ENCODE assay signal across 17 cellular contexts in genomic region chr13:53012707-53013106, GRCh38.
DNase-seq lines count a peak whose midpoint lies in the region; ATAC-seq lines count a peak whose summit lies in the region.
"Had no signal": no experiment of that assay in that cellular context is flagged by ENCODE, and none has a peak within 500 bp of the region (broad histone marks: within the 10 kb centered on the region; RNA-seq: fewer than 3 reads in every experiment).

No MANE protein-coding gene starts in this region.

- peak; percentile 71 for ATAC-seq in GM19372 (IDR thresholded peaks at IDR 0.05; ENCODE audit: low read depth, unreplicated experiment)
- peak; percentile 53 for ATAC-seq in HG03469 (IDR thresholded peaks at IDR 0.05; ENCODE audit: unreplicated experiment)
- ATAC-seq in HG02840 (IDR thresholded peaks at IDR 0.05; ENCODE audit: low FRiP score, unreplicated experiment): no peak
- ATAC-seq: naive thymus-derived CD4-positive, alpha-beta T cell had no signal

- DNase-seq in GF-D8 (lab: John Stamatoyannopoulos, UW) (peak; percentile 30), RPMI8226 (peak; percentile 51), DMS153 (lab: John Stamatoyannopoulos, UW) (no peak), NCI-H345 treated with DMSO at 0.1 percent for 48 hours (lab: John Stamatoyannopoulos, UW; ENCODE audit: unreplicated experiment) (no peak), epidermal melanocyte (ENCODE audit: insufficient read length, low spot score) (no peak)
- DNase-seq: activated CD4-positive, CD25-positive, alpha-beta regulatory T cell treated with anti-CD3 and anti-CD28 coated beads, Interleukin-2, amount 50 U/mL, for 72 hours; activated T-cell treated with anti-CD3 and anti-CD28 coated beads, Interleukin-2, amount 50 U/mL, for 1 hour; DMS 273 treated with DMSO at 0.1 percent for 48 hours; erythroblast; left ventricle myocardium inferior; naive thymus-derived CD4-positive, alpha-beta T cell; NCI-H1105 treated with DMSO at 0.1 percent for 48 hours; NCI-H526 treated with DMSO at 0.1 percent for 48 hours; stimulated activated CD4-positive, alpha-beta T cell treated with anti-CD3 and anti-CD28 coated beads, Interleukin-2, amount 100 ng/mL, for 24 hours had no signal

Comparison
In these comparisons a context has a peak if more than half of its experiments do, and no peak if none do; other contexts are left out.
1. DNase-seq: peak in GF-D8 (single experiment) and RPMI8226 (single experiment); none in DMS153 (single experiment), NCI-H345 treated with DMSO at 0.1 percent for 48 hours (single experiment) and epidermal melanocyte (single experiment).